In the genomic region with DNA sequence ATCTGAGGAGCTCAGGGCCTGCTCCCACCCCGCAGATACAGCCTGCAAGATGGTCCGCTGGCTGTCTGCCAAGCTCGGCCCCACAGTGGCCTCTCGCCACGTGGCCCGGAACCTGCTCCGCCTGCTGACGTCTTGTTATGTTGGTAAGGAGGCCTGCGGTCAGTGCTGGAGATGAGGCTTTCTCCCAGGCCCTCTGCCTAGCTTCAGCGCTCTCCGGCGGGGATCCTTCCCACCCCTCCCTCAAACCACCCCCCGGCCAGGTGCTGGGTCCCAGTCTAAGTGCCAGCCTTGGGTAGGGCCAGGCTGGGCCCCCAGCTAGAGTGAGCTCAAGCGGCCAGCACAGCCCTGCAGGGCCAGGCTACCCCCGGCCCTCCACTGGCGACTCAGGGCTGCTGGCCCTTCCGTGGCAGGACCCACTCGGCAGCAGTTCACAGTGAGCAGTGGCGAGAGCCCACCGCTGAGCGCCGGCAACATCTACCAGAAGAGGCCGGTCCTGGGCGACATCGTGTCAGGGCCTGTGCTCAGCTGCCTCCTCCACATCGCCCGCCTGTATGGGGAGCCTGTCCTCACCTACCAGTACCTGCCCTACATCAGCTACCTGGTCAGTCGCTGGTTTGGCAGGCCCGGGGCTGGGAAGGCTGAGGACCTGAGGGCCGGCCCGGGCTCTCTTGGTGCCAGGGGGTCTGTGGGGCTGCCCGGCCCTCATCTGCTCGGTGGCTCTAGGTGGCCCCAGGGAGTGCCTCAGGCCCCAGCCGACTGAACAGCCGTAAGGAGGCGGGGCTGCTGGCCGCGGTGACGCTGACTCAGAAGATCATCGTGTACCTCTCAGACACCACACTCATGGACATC, we compare ENCODE assay signal across 10 cellular contexts. TPM values are rescaled to one million over a fixed set of nuclear protein-coding genes. Genes with fewer than 3 reads are reported as not detected.
DNase-seq lines count a peak whose midpoint lies in the region; ATAC-seq and TF ChIP-seq lines count a peak whose summit lies in the region.
"Had no signal": no experiment of that assay in that cellular context is flagged by ENCODE, and none has a peak within 500 bp of the region (broad histone marks: within the 10 kb centered on the region; RNA-seq: fewer than 3 reads in every experiment).

No MANE protein-coding gene starts in this region.

- no peak overlapping the region for H3K4me3 ChIP-seq in parathyroid adenoma (ENCODE audit: low read depth, low read length)

- TF ChIP-seq CTCF in parathyroid adenoma (IDR thresholded peaks at IDR 0.05), result no peak

- no peak overlapping the region for H3K4me2 ChIP-seq in parathyroid adenoma (ENCODE audit: low read length)

- ATAC-seq in HG02870 (IDR thresholded peaks at IDR 0.05; ENCODE audit: unreplicated experiment) (no peak), HG03139 (IDR thresholded peaks at IDR 0.05; ENCODE audit: unreplicated experiment) (no peak)

- H3K9me3 ChIP-seq in parathyroid adenoma (ENCODE audit: control insufficient read depth, low read length), result no peaks in the 10 kb centered on the region

- DNase-seq in AG20443 (ENCODE audit: low spot score), result peak; percentile 80
- DNase-seq in SK-N-DZ (ENCODE audit: low spot score), result peak; percentile 80
- peak; percentile 43 for DNase-seq in fibroblast of the conjunctiva (ENCODE audit: low read depth)
- no peak for DNase-seq in NCI-H1417 (lab: John Stamatoyannopoulos, UW)
- DNase-seq in RPMI8226, result no peak
- DNase-seq: MM.1S had no signal

- no peaks in the 10 kb centered on the region for H3K79me2 ChIP-seq in parathyroid adenoma

- no peaks in the 10 kb centered on the region for H3K36me3 ChIP-seq in parathyroid adenoma (ENCODE audit: control insufficient read depth, insufficient read depth, low read length)

- no peak overlapping the region for H2AFZ ChIP-seq in parathyroid adenoma

- H3K9ac ChIP-seq in parathyroid adenoma, result no peak overlapping the region

- no peaks in the 10 kb centered on the region for H3K4me1 ChIP-seq in parathyroid adenoma

- H3K27me3 ChIP-seq in parathyroid adenoma (ENCODE audit: control insufficient read depth, insufficient read depth, low read length), result no peaks in the 10 kb centered on the region

- H3K27ac ChIP-seq in parathyroid adenoma, result peak overlapping the region; percentile 56
- H3K27ac ChIP-seq: VCaP had no signal

RNA-seq across cellular contexts. Expression of a gene that starts 6.1 kb away (rescaled TPM):
- polyA plus RNA-seq in SK-N-DZ (2014; cell fraction: cytosol; rRNA removed), result 21.5 and 24.9 TPM in 2 replicates
- 42.6 and 48.5 TPM in 2 replicates for polyA plus RNA-seq in SK-N-DZ (2014; cell fraction: nucleus; rRNA removed)

RNA-seq across cellular contexts. Expression of a gene that starts 12.1 kb away (rescaled TPM):
- polyA plus RNA-seq in SK-N-DZ (2014; cell fraction: cytosol; rRNA removed), result 0.32 and 0.53 TPM in 2 replicates
- 0.65 and 1.1 TPM in 2 replicates for polyA plus RNA-seq in SK-N-DZ (2014; cell fraction: nucleus; rRNA removed)

RNA-seq across cellular contexts. Expression of a gene that starts 20.4 kb away (rescaled TPM):
- 0.12 and 0.44 TPM in 2 replicates for polyA plus RNA-seq in SK-N-DZ (2014; cell fraction: cytosol; rRNA removed)
- polyA plus RNA-seq in SK-N-DZ (2014; cell fraction: nucleus; rRNA removed), result 0.15 and 0.43 TPM in 2 replicates

RNA-seq across cellular contexts. Expression of a gene that starts 31.3 kb away (rescaled TPM):
- 458 and 511 TPM in 2 replicates for polyA plus RNA-seq in SK-N-DZ (2014; cell fraction: cytosol; rRNA removed)
- polyA plus RNA-seq in SK-N-DZ (2014; cell fraction: nucleus; rRNA removed), result 288 and 352 TPM in 2 replicates

RNA-seq across cellular contexts. Expression of a gene that starts 45.9 kb away (rescaled TPM):
- 121 and 134 TPM in 2 replicates for polyA plus RNA-seq in SK-N-DZ (2014; cell fraction: cytosol; rRNA removed)
- polyA plus RNA-seq in SK-N-DZ (2014; cell fraction: nucleus; rRNA removed), result 125 and 219 TPM in 2 replicates

Comparison
In these comparisons a context has a peak if more than half of its experiments do, and no peak if none do; other contexts are left out.
1. DNase-seq: peak in AG20443 (single experiment), SK-N-DZ (single experiment) and fibroblast of the conjunctiva (single experiment); none in NCI-H1417 (0 of 3) and RPMI8226 (single experiment).